Comparison of ENCODE assay signal across 16 cellular contexts in the genomic region with DNA sequence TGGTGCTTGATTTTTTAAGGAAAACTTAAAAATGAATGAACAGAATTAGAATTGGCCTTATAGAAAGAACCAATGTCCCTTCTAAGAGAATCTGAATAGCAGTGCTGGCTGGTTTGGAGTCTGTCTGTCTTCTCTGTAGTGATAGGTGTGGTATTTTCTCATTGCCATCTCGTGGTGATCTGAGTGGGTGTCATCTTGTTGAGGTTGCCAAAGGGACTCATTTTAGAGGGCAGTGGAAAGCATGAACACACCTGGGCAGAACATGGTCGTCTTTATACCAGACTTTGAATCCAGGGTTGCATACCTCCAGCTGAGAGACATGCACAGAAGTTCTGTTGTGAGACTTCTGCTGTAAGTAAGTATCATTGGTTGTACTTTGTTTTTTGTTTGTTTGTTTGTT. TPM values are rescaled to one million over a fixed set of nuclear protein-coding genes. Genes with fewer than 3 reads are reported as not detected.
DNase-seq lines count a peak whose midpoint lies in the region; ATAC-seq and TF ChIP-seq lines count a peak whose summit lies in the region.
"Had no signal": no experiment of that assay in that cellular context is flagged by ENCODE, and none has a peak within 500 bp of the region (broad histone marks: within the 10 kb centered on the region; RNA-seq: fewer than 3 reads in every experiment).

No MANE protein-coding gene starts in this region.

- POLR2A ChIA-PET in OCI-LY7 (lab: Charles Lee) = no interaction called here

- no TSS peak for BruUV-seq in OCI-LY7 (replicated peaks; lab: Mats Ljungman, UMichigan)

- H3K9me3 Mint-ChIP-seq in activated naive CD4-positive, alpha-beta T cell treated with anti-CD3 and anti-CD28 coated beads, Interleukin-2, amount 50 U/mL, for 72 hours = peaks cover 0 to 4% of the 10 kb centered on the region in 2 donors
- no peaks in the 10 kb centered on the region for H3K9me3 Mint-ChIP-seq in activated naive CD4-positive, alpha-beta T cell treated with anti-CD3 and anti-CD28 coated beads, Interleukin-2, amount 10 ng/mL, durations not matched to agents 7 days and 5 days
- H3K9me3 Mint-ChIP-seq in immature natural killer cell = peaks cover 0 to 2% (median 0%) of the 10 kb centered on the region in 6 donors

- ATAC-seq in activated naive CD4-positive, alpha-beta T cell treated with anti-CD3 and anti-CD28 coated beads, Interleukin-2, amount 50 U/mL, for 72 hours = peak; percentile 58 to 63
- ATAC-seq in HG02610 (IDR thresholded peaks at IDR 0.05; ENCODE audit: unreplicated experiment) = no peak
- ATAC-seq: HCT116 had no signal

- H3K9me2 ChIP-seq in OCI-LY7 (ENCODE audit: insufficient read depth, low read length) = no peaks in the 10 kb centered on the region

- H3K27ac Mint-ChIP-seq in activated naive CD4-positive, alpha-beta T cell treated with anti-CD3 and anti-CD28 coated beads, Interleukin-2, amount 50 U/mL, for 72 hours = peak overlapping the region in 1 of 2 donors; percentile 79
- no peak overlapping the region for H3K27ac Mint-ChIP-seq in activated naive CD4-positive, alpha-beta T cell treated with anti-CD3 and anti-CD28 coated beads, Interleukin-2, amount 10 ng/mL, durations not matched to agents 7 days and 5 days
- H3K27ac Mint-ChIP-seq in immature natural killer cell = peak overlapping the region in 4 of 6 donors; percentile 4 to 89 (median 28)

- peak overlapping the region; percentile 67 for H3K4me2 ChIP-seq in OCI-LY7 (ENCODE audit: low read length)

- H3K27ac ChIP-seq in OCI-LY7 (ENCODE audit: low read depth, low read length, poor library complexity, severe bottlenecking) = peak overlapping the region; percentile 16
- H3K27ac ChIP-seq: BLaER1 treated with 17β-estradiol and CSF1 and Interleukin-3, amounts not matched to agents 10 nM and 100 nM; SJCRH30 had no signal

- H3K36me3 Mint-ChIP-seq in activated naive CD4-positive, alpha-beta T cell treated with anti-CD3 and anti-CD28 coated beads, Interleukin-2, amount 50 U/mL, for 72 hours = peaks cover 4 to 36% of the 10 kb centered on the region in 2 donors
- H3K36me3 Mint-ChIP-seq in activated naive CD4-positive, alpha-beta T cell treated with anti-CD3 and anti-CD28 coated beads, Interleukin-2, amount 10 ng/mL, durations not matched to agents 7 days and 5 days = peaks cover 15% of the 10 kb centered on the region
- peaks cover 0 to 5% (median 0%) of the 10 kb centered on the region in 3 donors for H3K36me3 Mint-ChIP-seq in immature natural killer cell

- no peak overlapping the region for H3K4me3 Mint-ChIP-seq in activated naive CD4-positive, alpha-beta T cell treated with anti-CD3 and anti-CD28 coated beads, Interleukin-2, amount 10 ng/mL, durations not matched to agents 7 days and 5 days
- H3K4me3 Mint-ChIP-seq in immature natural killer cell = peak overlapping the region; percentile 0 to 73 (median 40)

- H3K4me1 Mint-ChIP-seq in activated naive CD4-positive, alpha-beta T cell treated with anti-CD3 and anti-CD28 coated beads, Interleukin-2, amount 10 ng/mL, durations not matched to agents 7 days and 5 days = peaks cover 15% of the 10 kb centered on the region
- peaks cover 90 to 95% of the 10 kb centered on the region in 2 donors for H3K4me1 Mint-ChIP-seq in immature natural killer cell

- no peaks in the 10 kb centered on the region for H3K27me3 Mint-ChIP-seq in activated naive CD4-positive, alpha-beta T cell treated with anti-CD3 and anti-CD28 coated beads, Interleukin-2, amount 10 ng/mL, durations not matched to agents 7 days and 5 days
- H3K27me3 Mint-ChIP-seq in immature natural killer cell (ENCODE audit: low read depth in 3 of 3) = peaks cover 0 to 2% (median 0%) of the 10 kb centered on the region in 3 donors

- H3K4me3 ChIP-seq in OCI-LY7 (ENCODE audit: low read depth, low read length, poor library complexity, severe bottlenecking) = no peak overlapping the region
- H3K4me3 ChIP-seq: BLaER1 treated with 17β-estradiol and CSF1 and Interleukin-3, amounts not matched to agents 10 nM and 100 nM; SJCRH30 had no signal

- DNase-seq in activated naive CD4-positive, alpha-beta T cell treated with anti-CD3 and anti-CD28 coated beads, Interleukin-2, amount 50 U/mL, for 72 hours (ENCODE audit: low spot score in 2 of 2) = no peak
- DNase-seq in activated naive CD4-positive, alpha-beta T cell treated with anti-CD3 and anti-CD28 coated beads, Interleukin-2, amount 10 ng/mL, durations not matched to agents 7 days and 5 days = no peak
- no peak for DNase-seq in OCI-LY7 (ENCODE audit: low spot score)
- no peak for DNase-seq in immature natural killer cell
- DNase-seq in stimulated activated CD8-positive, alpha-beta memory T cell treated with anti-CD3 and anti-CD28 coated beads, Interleukin-4, amount 100 ng/mL, for 48 hours = no peak
- no peak for DNase-seq in NCI-H524 (lab: John Stamatoyannopoulos, UW)
- DNase-seq: GOT3, KG1, NCI-H1417, NCI-H187, NCI-H226, NCI-H526, SJCRH30 had no signal

- H3K79me2 ChIP-seq in OCI-LY7 (ENCODE audit: insufficient read depth, low read depth, low read length) = peaks cover 100% of the 10 kb centered on the region

- CTCF ChIA-PET in activated naive CD4-positive, alpha-beta T cell treated with anti-CD3 and anti-CD28 coated beads, Interleukin-2, amount 10 ng/mL, durations not matched to agents 7 days and 5 days (lab: Charles Lee) = interaction anchor here (1.0 kb wide), 1 partner anchor 12 kb away, joined by 3 read pairs; no protein-coding TSS in a partner anchor
- CTCF ChIA-PET in OCI-LY7 (lab: Charles Lee; ENCODE audit: unreplicated experiment) = no interaction called here

- no peaks in the 10 kb centered on the region for H3K9me3 ChIP-seq in OCI-LY7 (ENCODE audit: low read length)
- H3K9me3 ChIP-seq: SJCRH30 had no signal

- H2AFZ ChIP-seq in OCI-LY7 (ENCODE audit: low read length) = no peak overlapping the region

- peaks cover 5% of the 10 kb centered on the region; the same call in 1 of the 2 replicates for H3K36me3 ChIP-seq in OCI-LY7 (ENCODE audit: insufficient read depth, low read length)

- no peak for TF ChIP-seq CTCF in OCI-LY7 (conservative IDR thresholded peaks at IDR 0.05; ENCODE audit: low read length)

- peaks cover 64% of the 10 kb centered on the region for H3K4me1 ChIP-seq in OCI-LY7 (ENCODE audit: insufficient read depth, low read length, poor library complexity, severe bottlenecking)
- H3K4me1 ChIP-seq: SJCRH30 had no signal

- H4K20me1 ChIP-seq in OCI-LY7 (ENCODE audit: insufficient read depth, low read length) = peaks cover 85% of the 10 kb centered on the region

- intact Hi-C loops in OCI-LY7 (cut with micrococcal nuclease; ENCODE audit: unreplicated experiment) = loop anchor here (2.0 to 5.0 kb wide), 2 partner anchors 14 to 1653 kb away; a partner anchor contains a TSS

RNA-seq across cellular contexts. Expression of a gene that starts 15.8 kb away (rescaled TPM):
- 10 to 100 TPM; 52.1 to 80.0 TPM for total RNA-seq in activated naive CD4-positive, alpha-beta T cell treated with anti-CD3 and anti-CD28 coated beads, Interleukin-2, amount 50 U/mL, for 72 hours
- 36.7 and 40.5 TPM in 2 replicates for total RNA-seq in OCI-LY7 (2014; rRNA removed; shearing (Covaris generic))
- total RNA-seq in OCI-LY7 (2022) = 53.1 and 56.6 TPM in 2 replicates
- polyA plus RNA-seq in immature natural killer cell = 10 to 100 TPM; 31.7 to 67.9 (median 32.4) TPM
